8 cellular contexts compared by ENCODE assay signal in the genomic region with DNA sequence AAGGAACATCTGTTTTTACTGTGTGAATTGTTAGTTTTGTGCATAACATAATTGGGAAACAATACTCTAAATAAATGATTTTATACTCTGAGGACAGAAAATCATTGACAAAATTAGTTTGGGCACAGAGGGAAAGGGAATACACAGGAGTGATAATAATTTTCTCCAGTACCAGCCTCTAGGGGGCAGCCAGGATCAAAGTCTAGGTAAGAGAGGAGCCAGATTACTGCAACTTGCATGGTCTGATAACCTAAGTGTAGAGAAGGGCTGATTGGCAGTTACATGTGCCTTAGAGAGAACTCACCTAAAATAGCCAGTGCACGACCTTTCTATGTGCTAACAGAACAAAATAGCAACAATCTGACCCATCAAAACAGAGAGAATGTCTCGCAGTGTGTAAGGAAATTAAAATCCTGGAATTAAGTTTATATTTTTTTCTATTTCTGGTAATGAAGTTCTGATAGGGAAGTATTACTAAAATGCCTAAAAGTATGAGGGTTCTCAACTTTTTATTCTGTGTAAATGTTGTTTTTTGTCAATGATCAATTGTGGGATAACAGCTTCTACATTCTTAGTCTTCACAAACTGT.
DNase-seq lines count a peak whose midpoint lies in the region; ATAC-seq and TF ChIP-seq lines count a peak whose summit lies in the region.

No MANE protein-coding gene starts in this region.

- TF ChIP-seq EP300 in gastroesophageal sphincter (IDR thresholded peaks at IDR 0.05), result no peak

- H3K36me3 Mint-ChIP-seq in activated T-cell treated with anti-CD3 and anti-CD28 coated beads, Interleukin-2, amount 50 U/mL, for 4 hours (ENCODE audit: insufficient read depth), result peaks cover 6% of the 10 kb centered on the region
- peaks cover 12% of the 10 kb centered on the region for H3K36me3 Mint-ChIP-seq in progenitor cell of endocrine pancreas (ENCODE audit: insufficient read depth)

- no peak overlapping the region for H3K4me3 ChIP-seq in gastroesophageal sphincter

- H3K27ac ChIP-seq in gastroesophageal sphincter, result no peak overlapping the region

- POLR2A ChIA-PET in GM10248 (lab: Yijun Ruan, JAX), result no interaction called here

- TF ChIP-seq CTCF in GM10248 (IDR thresholded peaks at IDR 0.05; ENCODE audit: control extremely low read depth, extremely low read depth, low read depth, missing control alignments), result peak; percentile 68
- TF ChIP-seq CTCF in gastroesophageal sphincter (IDR thresholded peaks at IDR 0.05), result peak in 3 of 4 experiments; percentile 29 to 54 (median 53)
- TF ChIP-seq CTCF in progenitor cell of endocrine pancreas (IDR thresholded peaks at IDR 0.05; ENCODE audit: unreplicated experiment), result peak; percentile 76

- ATAC-seq in HG03139 (IDR thresholded peaks at IDR 0.05; ENCODE audit: unreplicated experiment) (peak; percentile 65), gastroesophageal sphincter (no peak)
- peak; percentile 74 to 83 for ATAC-seq in activated T-cell treated with anti-CD3 and anti-CD28 coated beads, Interleukin-2, amount 50 U/mL, for 4 hours

- H3K4me1 Mint-ChIP-seq in activated T-cell treated with anti-CD3 and anti-CD28 coated beads, Interleukin-2, amount 50 U/mL, for 4 hours (ENCODE audit: low read depth), result no peaks in the 10 kb centered on the region
- H3K4me1 Mint-ChIP-seq in progenitor cell of endocrine pancreas (ENCODE audit: low read depth), result no peaks in the 10 kb centered on the region

- H3K36me3 ChIP-seq in gastroesophageal sphincter, result peaks cover 0 to 65% of the 10 kb centered on the region in 2 donors

- no peaks in the 10 kb centered on the region for H3K9me3 ChIP-seq in gastroesophageal sphincter

- TF ChIP-seq POLR2A in gastroesophageal sphincter (IDR thresholded peaks at IDR 0.05), result no peak

- CTCF ChIA-PET in GM10248 (lab: Yijun Ruan, JAX), result interaction anchor here (0.9 to 2.8 kb wide), 7 partner anchors 8 to 72 kb away, joined by 3 to 10 read pairs (median 4); no protein-coding TSS in a partner anchor

- no peaks in the 10 kb centered on the region for H3K27me3 Mint-ChIP-seq in activated T-cell treated with anti-CD3 and anti-CD28 coated beads, Interleukin-2, amount 50 U/mL, for 4 hours (ENCODE audit: low read depth)
- no peaks in the 10 kb centered on the region for H3K27me3 Mint-ChIP-seq in progenitor cell of endocrine pancreas

- no peak overlapping the region for H3K27ac Mint-ChIP-seq in progenitor cell of endocrine pancreas

- H3K4me1 ChIP-seq in gastroesophageal sphincter, result no peaks in the 10 kb centered on the region

- no peak overlapping the region for H3K4me3 Mint-ChIP-seq in activated T-cell treated with anti-CD3 and anti-CD28 coated beads, Interleukin-2, amount 50 U/mL, for 4 hours
- no peak overlapping the region for H3K4me3 Mint-ChIP-seq in progenitor cell of endocrine pancreas (ENCODE audit: low read depth)

- peak; percentile 56 for DNase-seq in A172 (ENCODE audit: low spot score)
- peak; percentile 46 for DNase-seq in GM10248 (ENCODE audit: extremely low spot score)
- peak; percentile 59 for DNase-seq in NCI-H82 treated with DMSO at 0.1 percent for 48 hours (lab: John Stamatoyannopoulos, UW; ENCODE audit: unreplicated experiment)
- DNase-seq in activated T-cell treated with anti-CD3 and anti-CD28 coated beads, Interleukin-2, amount 50 U/mL, for 4 hours, result peak; percentile 29
- DNase-seq in progenitor cell of endocrine pancreas (ENCODE audit: low spot score, unreplicated experiment), result peak; percentile 29
- no peak for DNase-seq in cerebellar nuclear complex (lab: John Stamatoyannopoulos, UW)

- H3K9me3 Mint-ChIP-seq in activated T-cell treated with anti-CD3 and anti-CD28 coated beads, Interleukin-2, amount 50 U/mL, for 4 hours, result no peaks in the 10 kb centered on the region
- no peaks in the 10 kb centered on the region for H3K9me3 Mint-ChIP-seq in progenitor cell of endocrine pancreas (ENCODE audit: low read depth)

- 61 to 71% methylated on average over 2 of the region's 2 CpGs for WGBS in gastroesophageal sphincter (ENCODE audit: low coverage in 1 of 2), 2 donors

- no peaks in the 10 kb centered on the region for H3K27me3 ChIP-seq in gastroesophageal sphincter

Comparison
In these comparisons a context has a peak if more than half of its experiments do, and no peak if none do; other contexts are left out.
1. DNase-seq: peak in A172 (single experiment), GM10248 (single experiment), NCI-H82 treated with DMSO at 0.1 percent for 48 hours (single experiment), activated T-cell treated with anti-CD3 and anti-CD28 coated beads, Interleukin-2, amount 50 U/mL, for 4 hours (single experiment) and progenitor cell of endocrine pancreas (single experiment); none in cerebellar nuclear complex (0 of 2).
2. Peak in every context shown above with its lines, with median percentiles within 50 percentile points of each other: CTCF ChIP-seq.